ENCODE assay signal across 20 cellular contexts in the genomic region with DNA sequence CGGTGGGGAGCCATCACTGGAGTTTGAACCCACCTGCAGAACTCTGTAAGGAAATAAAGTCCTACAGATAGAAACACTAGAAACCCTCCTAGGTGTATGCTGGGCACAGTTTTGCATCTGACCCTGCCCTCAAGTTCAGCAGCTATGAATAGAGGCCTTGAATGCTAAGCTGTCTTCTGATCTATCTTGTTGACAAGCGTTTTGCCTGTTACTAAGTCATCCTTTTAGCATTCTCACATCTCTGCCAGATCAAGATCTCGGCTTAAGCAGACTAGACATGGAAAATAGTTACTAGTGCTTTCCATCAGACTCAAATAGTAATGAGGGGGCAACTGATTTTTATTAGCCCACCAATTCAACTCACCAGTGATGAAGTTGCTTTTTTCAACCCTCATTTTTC. TPM values are rescaled to one million over a fixed set of nuclear protein-coding genes. Genes with fewer than 3 reads are reported as not detected.
DNase-seq lines count a peak whose midpoint lies in the region; ATAC-seq and TF ChIP-seq lines count a peak whose summit lies in the region.
"Had no signal": no experiment of that assay in that cellular context is flagged by ENCODE, and none has a peak within 500 bp of the region (broad histone marks: within the 10 kb centered on the region; RNA-seq: fewer than 3 reads in every experiment).

No MANE protein-coding gene starts in this region.

- no peak for TF ChIP-seq POLR2A in transverse colon (IDR thresholded peaks at IDR 0.05)

- no peaks in the 10 kb centered on the region for H3K9me3 Mint-ChIP-seq in chondrocyte (ENCODE audit: low read depth)
- H3K9me3 Mint-ChIP-seq in stimulated activated naive B cell treated with anti-CD40 and anti-IgM and Interleukin-4, amounts not matched to agents 10 μg/mL and 1 μg/mL and 100 μg/mL, for 72 hours = peaks cover 0 to 2% of the 10 kb centered on the region in 2 donors
- H3K9me3 Mint-ChIP-seq in activated CD4-positive, alpha-beta T cell treated with anti-CD3 and anti-CD28 coated beads, Interleukin-2, amount 10 ng/mL, durations not matched to agents 24 days and 14 days = peaks cover 3% of the 10 kb centered on the region

- H4K20me1 ChIP-seq in GM23248 (ENCODE audit: insufficient read depth) = 0 out of 2 replicates have a peak, but pooled peaks cover 6% of the 10 kb centered on the region

- H3K36me3 ChIP-seq in GM23248 (ENCODE audit: low read depth) = no peaks in the 10 kb centered on the region
- no peaks in the 10 kb centered on the region for H3K36me3 ChIP-seq in psoas muscle (ENCODE audit: insufficient read depth in 1 of 2, low read depth in 1 of 2)
- no peaks in the 10 kb centered on the region for H3K36me3 ChIP-seq in transverse colon

- TF ChIP-seq CTCF in chondrocyte (IDR thresholded peaks at IDR 0.05) (no peak), psoas muscle (IDR thresholded peaks at IDR 0.05) (no peak), transverse colon (IDR thresholded peaks at IDR 0.05) (no peak)

- WGBS in GM23248 (ENCODE audit: low coverage in 1 of 2, low lambda C conversion rate in 2 of 2, missing lambda C conversion rate in 2 of 2), 2 experiments = 46 to 53% methylated on average over 3 of the region's 3 CpGs
- 25 to 38% (median 25%) methylated on average over 3 of the region's 3 CpGs for WGBS in psoas muscle, 3 donors
- 60 to 82% methylated on average over 1 to 3 of the region's 3 CpGs for WGBS in transverse colon (ENCODE audit: low coverage in 1 of 2), 2 donors

- peak overlapping the region; percentile 98 for H3K4me2 ChIP-seq in GM23248 (ENCODE audit: unreplicated experiment)
- H3K4me2 ChIP-seq: A549 had no signal

- DNase-seq in GM23248 (peak; percentile 53), chondrocyte (ENCODE audit: low spot score) (no peak), psoas muscle (no peak), transverse colon (no peak), HT-29 (ENCODE audit: low spot score) (no peak), SW480 (ENCODE audit: low spot score) (no peak)
- no peak for DNase-seq in stimulated activated naive B cell treated with anti-CD40 and anti-IgM and Interleukin-4, amounts not matched to agents 10 μg/mL and 1 μg/mL and 100 μg/mL, for 72 hours
- DNase-seq in activated CD4-positive, alpha-beta T cell treated with anti-CD3 and anti-CD28 coated beads, Interleukin-2, amount 10 ng/mL, durations not matched to agents 24 days and 14 days = no peak
- DNase-seq: 8988T; ACHN; C1 segment of cervical spinal cord; Calu3; CD4-positive, alpha-beta memory T cell; COR-L47; DMS53; DMS79 treated with DMSO at 0.1 percent for 48 hours; GF-D8; H7; HCEC 1CT had no signal

- peaks cover 48% of the 10 kb centered on the region for H3F3A ChIP-seq in GM23248 (ENCODE audit: insufficient read depth)

- peak; percentile 71 to 79 (median 74) for ATAC-seq in psoas muscle
- ATAC-seq in stimulated activated naive B cell treated with anti-CD40 and anti-IgM and Interleukin-4, amounts not matched to agents 10 μg/mL and 1 μg/mL and 100 μg/mL, for 72 hours (replicated peaks) = no peak
- ATAC-seq: A549 had no signal

- H3K4me3 Mint-ChIP-seq in chondrocyte (ENCODE audit: unreplicated experiment) = no peak overlapping the region
- H3K4me3 Mint-ChIP-seq in stimulated activated naive B cell treated with anti-CD40 and anti-IgM and Interleukin-4, amounts not matched to agents 10 μg/mL and 1 μg/mL and 100 μg/mL, for 72 hours = no peak overlapping the region
- H3K4me3 Mint-ChIP-seq in activated CD4-positive, alpha-beta T cell treated with anti-CD3 and anti-CD28 coated beads, Interleukin-2, amount 10 ng/mL, durations not matched to agents 24 days and 14 days = no peak overlapping the region
- H3K4me3 Mint-ChIP-seq: CD4-positive, alpha-beta memory T cell had no signal

- intact Hi-C loops in psoas muscle (cut with DNase I) (no loop called here), transverse colon (cut with DNase I; ENCODE audit: low total_unique reads) (no loop called here)
- intact Hi-C loops in activated CD4-positive, alpha-beta T cell treated with anti-CD3 and anti-CD28 coated beads, Interleukin-2, amount 10 ng/mL, durations not matched to agents 24 days and 14 days (cut with micrococcal nuclease) = no loop called here

- peaks cover 76% of the 10 kb centered on the region for H3K4me1 Mint-ChIP-seq in chondrocyte (ENCODE audit: low read depth)
- peaks cover 3 to 10% of the 10 kb centered on the region in 2 donors for H3K4me1 Mint-ChIP-seq in stimulated activated naive B cell treated with anti-CD40 and anti-IgM and Interleukin-4, amounts not matched to agents 10 μg/mL and 1 μg/mL and 100 μg/mL, for 72 hours
- H3K4me1 Mint-ChIP-seq in activated CD4-positive, alpha-beta T cell treated with anti-CD3 and anti-CD28 coated beads, Interleukin-2, amount 10 ng/mL, durations not matched to agents 24 days and 14 days = no peaks in the 10 kb centered on the region

- peak overlapping the region; percentile 1 for H3K27ac Mint-ChIP-seq in chondrocyte (ENCODE audit: unreplicated experiment)
- peak overlapping the region; percentile 25 for H3K27ac Mint-ChIP-seq in stimulated activated naive B cell treated with anti-CD40 and anti-IgM and Interleukin-4, amounts not matched to agents 10 μg/mL and 1 μg/mL and 100 μg/mL, for 72 hours
- no peak overlapping the region for H3K27ac Mint-ChIP-seq in activated CD4-positive, alpha-beta T cell treated with anti-CD3 and anti-CD28 coated beads, Interleukin-2, amount 10 ng/mL, durations not matched to agents 24 days and 14 days
- H3K27ac Mint-ChIP-seq: CD4-positive, alpha-beta memory T cell had no signal

- H3K27me3 ChIP-seq in GM23248 (replicated peaks; ENCODE audit: insufficient read depth) (no peaks in the 10 kb centered on the region), psoas muscle (ENCODE audit: insufficient read depth in 3 of 3, low read length in 2 of 3) (no peaks in the 10 kb centered on the region), transverse colon (peaks cover 93% of the 10 kb centered on the region)

- H3K9ac ChIP-seq in GM23248 = peak overlapping the region; percentile 98

- peaks cover 4% of the 10 kb centered on the region for H3K27me3 Mint-ChIP-seq in chondrocyte (ENCODE audit: low read depth)
- peaks cover 48 to 83% of the 10 kb centered on the region in 2 donors for H3K27me3 Mint-ChIP-seq in stimulated activated naive B cell treated with anti-CD40 and anti-IgM and Interleukin-4, amounts not matched to agents 10 μg/mL and 1 μg/mL and 100 μg/mL, for 72 hours
- H3K27me3 Mint-ChIP-seq in activated CD4-positive, alpha-beta T cell treated with anti-CD3 and anti-CD28 coated beads, Interleukin-2, amount 10 ng/mL, durations not matched to agents 24 days and 14 days = peaks cover 47% of the 10 kb centered on the region

- in situ Hi-C loops in GM23248 (cut with MboI) (no loop called here), transverse colon (cut with MboI; ENCODE audit: low pct_ligation_motif_present in 1 of 4, low pct_unique_long_range_greater_than_20kb in 1 of 4, low sequenced_read_pairs in 3 of 4) (no loop called here)

- H3K27ac ChIP-seq in GM23248 (peak overlapping the region; percentile 96; the same call in 1 of the 2 replicates), psoas muscle (peak overlapping the region; percentile 31), transverse colon (no peak overlapping the region)
- H3K27ac ChIP-seq: A549 had no signal

- H3K9me3 ChIP-seq in GM23248 (ENCODE audit: low read depth) (no peaks in the 10 kb centered on the region), psoas muscle (no peaks in the 10 kb centered on the region), transverse colon (no peaks in the 10 kb centered on the region)
- H3K9me3 ChIP-seq: A549 had no signal

- H3K4me3 ChIP-seq in GM23248 = peak overlapping the region; percentile 82; the same call in 1 of the 2 replicates
- no peak overlapping the region for H3K4me3 ChIP-seq in psoas muscle
- no peak overlapping the region for H3K4me3 ChIP-seq in transverse colon
- H3K4me3 ChIP-seq: A549 had no signal

- no peak for TF ChIP-seq EP300 in transverse colon (IDR thresholded peaks at IDR 0.05; ENCODE audit: low read depth)

- H3K79me2 ChIP-seq in GM23248 (ENCODE audit: insufficient read depth) = peaks cover 100% of the 10 kb centered on the region

- no peaks in the 10 kb centered on the region for H3K9me2 ChIP-seq in GM23248 (ENCODE audit: insufficient read depth)

- H3K4me1 ChIP-seq in GM23248 (ENCODE audit: insufficient read depth) (peaks cover 80% of the 10 kb centered on the region), psoas muscle (peaks cover 73% of the 10 kb centered on the region), transverse colon (peaks cover 0 to 10% (median 2%) of the 10 kb centered on the region in 4 donors)
- H3K4me1 ChIP-seq: A549 had no signal

- H3K36me3 Mint-ChIP-seq in chondrocyte (ENCODE audit: low read depth) = peaks cover 5% of the 10 kb centered on the region
- no peaks in the 10 kb centered on the region for H3K36me3 Mint-ChIP-seq in stimulated activated naive B cell treated with anti-CD40 and anti-IgM and Interleukin-4, amounts not matched to agents 10 μg/mL and 1 μg/mL and 100 μg/mL, for 72 hours
- H3K36me3 Mint-ChIP-seq in activated CD4-positive, alpha-beta T cell treated with anti-CD3 and anti-CD28 coated beads, Interleukin-2, amount 10 ng/mL, durations not matched to agents 24 days and 14 days (ENCODE audit: low read depth) = peaks cover 1% of the 10 kb centered on the region
- H3K36me3 Mint-ChIP-seq: CD4-positive, alpha-beta memory T cell had no signal

- no peak overlapping the region for H2AFZ ChIP-seq in GM23248

RNA-seq across cellular contexts. Expression of a gene that starts 10.6 kb away (rescaled TPM):
- 32.2 and 38.7 TPM in 2 replicates for total RNA-seq in GM23248 (2014; rRNA removed; shearing (Covaris generic))
- polyA plus RNA-seq in GM23248 (2016; fragmentation: Nextera tagmentation; extraction: Ambion mirVana) = 39.8 and 41.7 TPM in 2 replicates
- total RNA-seq in chondrocyte = 4.9 to 41.0 TPM (median 37.9 TPM) in 3 replicates
- 100 to 1,000 TPM in 3 of 4 donors, 10 to 100 TPM in 1; 62.5 to 220 (median 143) TPM for total RNA-seq in psoas muscle
- 100 to 1,000 TPM in 1 of 3 donors, 10 to 100 TPM in 2; 37.0 to 105 (median 53.8) TPM for polyA plus RNA-seq in psoas muscle
- under 1 TPM in 2 of 4 donors, not detected in 2; 0.14 to 0.32 TPM for total RNA-seq in transverse colon
- 0.03 TPM in 1 of 2 replicates, not detected in the other for total RNA-seq in HT-29 (2014; rRNA removed; shearing (Covaris generic))
- not detected in 2 replicates for total RNA-seq in activated CD4-positive, alpha-beta T cell treated with anti-CD3 and anti-CD28 coated beads, Interleukin-2, amount 10 ng/mL, durations not matched to agents 24 days and 14 days
- total RNA-seq: Calu3; CD4-positive, alpha-beta memory T cell had no signal

Comparison
In these comparisons a context has a peak if more than half of its experiments do, and no peak if none do; other contexts are left out.
1. H3K27ac ChIP-seq: peak in GM23248 (single experiment) and psoas muscle (single experiment); none in transverse colon (0 of 4).
2. ATAC-seq: peak in psoas muscle (4 of 4); none in stimulated activated naive B cell treated with anti-CD40 and anti-IgM and Interleukin-4, amounts not matched to agents 10 μg/mL and 1 μg/mL and 100 μg/mL, for 72 hours (0 of 2).